In the genomic region with DNA sequence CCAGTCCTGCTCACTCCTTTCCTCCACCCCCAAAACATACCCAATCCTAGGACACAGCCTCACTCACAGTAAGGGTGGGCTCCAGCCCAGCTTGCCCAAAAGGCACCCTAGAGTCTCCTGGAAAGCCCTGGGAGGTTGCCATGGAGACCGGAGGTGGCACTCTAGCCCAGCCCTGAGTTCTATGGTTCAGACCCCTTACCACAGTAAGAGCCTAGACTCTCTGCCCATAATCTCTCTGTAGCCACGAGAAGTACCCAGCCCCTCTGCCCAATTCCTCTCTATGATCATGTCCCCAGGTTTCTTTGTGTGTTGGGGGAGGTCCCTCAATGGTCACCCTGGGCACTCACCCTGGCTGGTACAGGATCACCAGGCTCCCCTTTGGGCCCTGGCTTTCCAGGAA, we compare ENCODE assay signal across 21 cellular contexts. TPM values are rescaled to one million over a fixed set of nuclear protein-coding genes. Genes with fewer than 3 reads are reported as not detected.
DNase-seq lines count a peak whose midpoint lies in the region; ATAC-seq, FAIRE-seq and TF ChIP-seq lines count a peak whose summit lies in the region.
"Had no signal": no experiment of that assay in that cellular context is flagged by ENCODE, and none has a peak within 500 bp of the region (broad histone marks: within the 10 kb centered on the region; RNA-seq: fewer than 3 reads in every experiment).

No MANE protein-coding gene starts in this region.

- H3K79me2 ChIP-seq in H1 (ENCODE audit: control insufficient read depth in 1 of 2, insufficient read depth in 2 of 2, low read length in 2 of 2) (no peaks in the 10 kb centered on the region), neural progenitor cell (ENCODE audit: low read depth) (no peaks in the 10 kb centered on the region)

- POLR2A ChIA-PET in H1 (lab: Charles Lee; ENCODE audit: partially characterized antibody) = interaction anchor here (1.0 to 1.4 kb wide), 3 partner anchors 9 to 69 kb away, joined by 3 read pairs; no protein-coding TSS in a partner anchor

- H3K4me2 ChIP-seq in H1 (ENCODE audit: insufficient read depth in 1 of 2, low read depth in 2 of 2, low read length in 2 of 2) (no peak overlapping the region), neural progenitor cell (peak overlapping the region; percentile 35)

- H3K36me3 ChIP-seq in H1 (ENCODE audit: control insufficient read depth in 2 of 4, insufficient read depth in 4 of 4, low read length in 3 of 4) (no peaks in the 10 kb centered on the region), neural progenitor cell (no peaks in the 10 kb centered on the region)
- H3K36me3 ChIP-seq: HAP-1 had no signal

- H3K23me2 ChIP-seq in H1 (ENCODE audit: low read depth, low read length) = no peaks in the 10 kb centered on the region

- no peak overlapping the region for H3K4ac ChIP-seq in H1 (replicated peaks; ENCODE audit: insufficient read length, low read depth, low read length)

- no peak for TF ChIP-seq POLR2A in H1 (IDR thresholded peaks at IDR 0.05; ENCODE audit: control extremely low read depth in 1 of 2, low read depth in 2 of 2, low read length in 2 of 2)

- H3K4me1 ChIP-seq in H1 (replicated peaks in 1 of 4; ENCODE audit: control insufficient read depth in 3 of 4, insufficient read depth in 4 of 4, low read length in 3 of 4) (peaks cover 0 to 4% (median 0%) of the 10 kb centered on the region in 4 experiments; a peak in 3 of 7 replicates), neural progenitor cell (peaks cover 7% of the 10 kb centered on the region)
- H3K4me1 ChIP-seq: HAP-1, tibial artery had no signal

- no peak for FAIRE-seq in H1 (lab: Jason Lieb, UNC)

- no peak overlapping the region for H4K91ac ChIP-seq in H1 (replicated peaks; ENCODE audit: insufficient read length, low read length)

- H3K9ac ChIP-seq in H1 (replicated peaks in 1 of 4; ENCODE audit: extremely low read depth in 1 of 4, low read depth in 3 of 4, low read length in 3 of 4) (no peak overlapping the region), neural progenitor cell (no peak overlapping the region)

- TF ChIP-seq CTCF in H1 (IDR thresholded peaks at IDR 0.05; ENCODE audit: control extremely low read depth in 1 of 3, insufficient read depth in 1 of 3, low read depth in 1 of 3, low read length in 3 of 3) (no peak), neural progenitor cell (IDR thresholded peaks at IDR 0.05) (no peak)

- TF ChIP-seq RAD21 in H1 (IDR thresholded peaks at IDR 0.05 in 1 of 2, conservative IDR thresholded peaks at IDR 0.05 in 1 of 2; ENCODE audit: low read depth in 2 of 2, low read length in 2 of 2) = no peak

- H3K9me3 ChIP-seq in H1 (ENCODE audit: insufficient read depth in 2 of 2, low read depth in 1 of 2, low read length in 1 of 2) (no peaks in the 10 kb centered on the region), neural progenitor cell (ENCODE audit: low read depth) (no peaks in the 10 kb centered on the region)
- H3K9me3 ChIP-seq: HAP-1, tibial artery had no signal

- H2AK5ac ChIP-seq in H1 (ENCODE audit: low read depth, low read length) = no peak overlapping the region

- H2BK20ac ChIP-seq in H1 (ENCODE audit: low read length) = no peak overlapping the region

- no peak for TF ChIP-seq EP300 in H1 (IDR thresholded peaks at IDR 0.05; ENCODE audit: borderline replicate concordance in 1 of 2, low read depth in 2 of 2, low read length in 2 of 2)

- peaks cover 11% of the 10 kb centered on the region for H3K27me3 Mint-ChIP-seq in neural progenitor cell (ENCODE audit: insufficient read depth, low read depth)

- H3K4me3 Mint-ChIP-seq in neural progenitor cell = no peak overlapping the region
- H3K4me3 Mint-ChIP-seq: activated CD8-positive, alpha-beta T cell treated with anti-CD3 and anti-CD28 coated beads for 36 hours; natural killer cell had no signal

- 71% methylated on average over 2 of the region's 2 CpGs; no CpG with 5 or more reads in 1 of the 2 experiments for WGBS in H1 (ENCODE audit: extremely low coverage in 1 of 2, insufficient coverage in 1 of 2, insufficient read length in 1 of 2, insufficient replicate concordance in 2 of 2, low coverage in 1 of 2, low lambda C conversion rate in 2 of 2, missing lambda C conversion rate in 1 of 2), 2 experiments

- H3K36me3 Mint-ChIP-seq in neural progenitor cell = no peaks in the 10 kb centered on the region
- H3K36me3 Mint-ChIP-seq: natural killer cell had no signal

- ATAC-seq in HG03432 (IDR thresholded peaks at IDR 0.05; ENCODE audit: unreplicated experiment) = no peak
- ATAC-seq: activated CD8-positive, alpha-beta T cell treated with anti-CD3 and anti-CD28 coated beads for 36 hours; natural killer cell had no signal

- CTCF ChIA-PET in H1 (lab: Charles Lee; ENCODE audit: partially characterized antibody) = interaction anchor here (0.5 to 24.1 kb wide), 10 partner anchors 11 to 546 kb away, joined by 3 to 370 read pairs (median 8); a partner anchor contains a TSS

- H3K27me3 ChIP-seq in H1 (replicated peaks in 1 of 4; ENCODE audit: control insufficient read depth in 3 of 4, extremely low read depth in 1 of 4, insufficient read depth in 3 of 4, low read length in 3 of 4) (no peaks in the 10 kb centered on the region), neural progenitor cell (no peaks in the 10 kb centered on the region)
- H3K27me3 ChIP-seq: tibial artery had no signal

- DNase-seq in ELR (ENCODE audit: low read depth) = peak; percentile 14
- peak; percentile 41 for DNase-seq in M059J (ENCODE audit: low read depth)
- no peak for DNase-seq in H1 (ENCODE audit: low read depth in 1 of 2, low spot score in 2 of 2)
- peak; percentile 53 for DNase-seq in neural progenitor cell (ENCODE audit: low spot score)
- no peak for DNase-seq in EL
- no peak for DNase-seq in activated CD4-positive, CD25-positive, alpha-beta regulatory T cell treated with anti-CD3 and anti-CD28 coated beads, Interleukin-2, amount 50 U/mL, for 72 hours
- DNase-seq: activated CD8-positive, alpha-beta T cell treated with anti-CD3 and anti-CD28 coated beads for 36 hours; activated naive CD4-positive, alpha-beta T cell; activated T-cell treated with anti-CD3 and anti-CD28 coated beads, Interleukin-2, amount 50 U/mL, for 1 hour; hippocampal formation; natural killer cell; NCI-H1417 treated with DMSO at 0.1 percent for 48 hours; NCI-H2171 treated with DMSO at 0.1 percent for 48 hours; NCI-H774; stimulated activated CD4-positive, alpha-beta T cell treated with anti-CD3 and anti-CD28 coated beads, Interleukin-2, amount 100 ng/mL, for 24 hours; stimulated activated naive CD4-positive, alpha-beta T cell; tibial artery had no signal

- no peak overlapping the region for H3K27ac ChIP-seq in H1 (ENCODE audit: low read depth, low read length)
- no peak overlapping the region for H3K27ac ChIP-seq in neural progenitor cell
- H3K27ac ChIP-seq: tibial artery had no signal

- H3K18ac ChIP-seq in H1 (ENCODE audit: extremely low read depth, low read length) = no peak overlapping the region

- no peaks in the 10 kb centered on the region for H3K9me3 Mint-ChIP-seq in neural progenitor cell
- H3K9me3 Mint-ChIP-seq: activated CD8-positive, alpha-beta T cell treated with anti-CD3 and anti-CD28 coated beads for 36 hours; natural killer cell had no signal

- H2BK15ac ChIP-seq in H1 (ENCODE audit: low read length) = no peak overlapping the region

- peaks cover 35% of the 10 kb centered on the region for H3K4me1 Mint-ChIP-seq in neural progenitor cell

- no peak overlapping the region for H3K56ac ChIP-seq in H1 (replicated peaks; ENCODE audit: insufficient read length, low read depth, low read length)

- H2AFZ ChIP-seq in H1 (ENCODE audit: low read length) = no peak overlapping the region
- H2AFZ ChIP-seq in neural progenitor cell (replicated peaks) = peak overlapping the region; percentile 82

- peak overlapping the region; percentile 85 for H3K27ac Mint-ChIP-seq in neural progenitor cell
- H3K27ac Mint-ChIP-seq: activated CD8-positive, alpha-beta T cell treated with anti-CD3 and anti-CD28 coated beads for 36 hours; natural killer cell; progenitor cell of endocrine pancreas had no signal

- no peak overlapping the region for H2BK120ac ChIP-seq in H1 (replicated peaks; ENCODE audit: low read depth, low read length)

- no peak overlapping the region for H4K5ac ChIP-seq in H1 (ENCODE audit: insufficient read length, low read depth, low read length)

- 0 out of 2 replicates have a peak overlapping the region, but pooled peaks have one; percentile 35 for H2BK5ac ChIP-seq in H1 (ENCODE audit: low read depth, low read length)

- no peak overlapping the region for H2BK12ac ChIP-seq in H1 (ENCODE audit: low read depth, low read length)

- no peaks in the 10 kb centered on the region for H3F3A ChIP-seq in neural progenitor cell (ENCODE audit: low read depth)

- no peak overlapping the region for H3K23ac ChIP-seq in H1 (ENCODE audit: insufficient read length)

- H3K14ac ChIP-seq in H1 (ENCODE audit: insufficient read length) = no peak overlapping the region

- no peaks in the 10 kb centered on the region for H3K79me1 ChIP-seq in H1 (ENCODE audit: low read depth, low read length)

- H4K20me1 ChIP-seq in H1 (replicated peaks in 1 of 2; ENCODE audit: control insufficient read depth in 1 of 2, insufficient read depth in 2 of 2, low read length in 2 of 2) = no peaks in the 10 kb centered on the region
- H4K20me1 ChIP-seq in neural progenitor cell (ENCODE audit: low read depth) = no peaks in the 10 kb centered on the region

- H4K8ac ChIP-seq in H1 (ENCODE audit: extremely low read depth, insufficient read depth, low read length) = peak overlapping the region; percentile 72; the same call in 1 of the 2 replicates

- H3K4me3 ChIP-seq in H1 (ENCODE audit: extremely low read depth in 1 of 4, insufficient read depth in 2 of 4, low read depth in 3 of 4, low read length in 4 of 4) = no peak overlapping the region
- H3K4me3 ChIP-seq in neural progenitor cell = no peak overlapping the region
- H3K4me3 ChIP-seq: HAP-1, tibial artery had no signal

RNA-seq across cellular contexts. Expression of a gene that starts 14.4 kb away (rescaled TPM):
- 2.0 and 4.0 TPM in 2 replicates for total RNA-seq in M059J (2014; rRNA removed; shearing (Covaris generic))
- 7.9 and 10.5 TPM in 2 replicates for total RNA-seq in H1 (2021; fragmentation: NEBNext Ultra II Directional; extraction: Animal tissue kit (Norgen Biotek cat#: 25700))
- polyA plus RNA-seq in H1 (2011; rRNA removed) = 2.0 and 3.4 TPM in 2 replicates
- polyA plus RNA-seq in H1 (2011; cell fraction: cytosol; rRNA removed) = 4.3 TPM
- polyA plus RNA-seq in H1 (2011; cell fraction: nucleus; rRNA removed) = 31.3 TPM
- 6.8 to 10.8 TPM (median 7.9 TPM) in 4 replicates for polyA plus RNA-seq in H1 (2012, experiment 1 of 2)
- 2.9 TPM for polyA plus RNA-seq in H1 (2012, experiment 2 of 2)
- 4.2 TPM for polyA plus RNA-seq in H1 (2013, experiment 1 of 2)
- 3.6 TPM for polyA plus RNA-seq in H1 (2013, experiment 2 of 2)
- 3.3 and 4.2 TPM in 2 replicates for polyA minus RNA-seq in H1 (2011; rRNA and poly(A)+ RNA removed)
- 6.8 TPM for polyA minus RNA-seq in H1 (2011; cell fraction: cytosol; rRNA and poly(A)+ RNA removed)
- polyA minus RNA-seq in H1 (2011; cell fraction: nucleus; rRNA and poly(A)+ RNA removed) = 8.7 TPM
- total RNA-seq in neural progenitor cell (ENCODE audit: low replicate concordance) = 0.22 and 7.0 TPM in 2 replicates
- total RNA-seq: T-helper 2 cell treated with Interferon-gamma antibody and Interleukin-4, amounts not matched to agents 100 ng/mL and 5 ng/mL, for 36 hours had no signal

RNA-seq across cellular contexts. Expression of a gene that starts 44.7 kb away (rescaled TPM):
- total RNA-seq in M059J (2014; rRNA removed; shearing (Covaris generic)) = 128 and 144 TPM in 2 replicates
- 35.2 and 38.8 TPM in 2 replicates for total RNA-seq in H1 (2021; fragmentation: NEBNext Ultra II Directional; extraction: Animal tissue kit (Norgen Biotek cat#: 25700))
- 61.2 and 69.2 TPM in 2 replicates for polyA plus RNA-seq in H1 (2011; rRNA removed)
- polyA plus RNA-seq in H1 (2011; cell fraction: cytosol; rRNA removed) = 51.1 TPM
- 50.9 TPM for polyA plus RNA-seq in H1 (2011; cell fraction: nucleus; rRNA removed)
- 32.7 to 43.6 TPM (median 41.6 TPM) in 4 replicates for polyA plus RNA-seq in H1 (2012, experiment 1 of 2)
- 65.6 TPM for polyA plus RNA-seq in H1 (2012, experiment 2 of 2)
- polyA plus RNA-seq in H1 (2013, experiment 1 of 2) = 30.8 TPM
- polyA plus RNA-seq in H1 (2013, experiment 2 of 2) = 31.1 TPM
- polyA minus RNA-seq in H1 (2011; rRNA and poly(A)+ RNA removed) = 63.3 and 65.6 TPM in 2 replicates
- polyA minus RNA-seq in H1 (2011; cell fraction: cytosol; rRNA and poly(A)+ RNA removed) = 23.8 TPM
- 28.8 TPM for polyA minus RNA-seq in H1 (2011; cell fraction: nucleus; rRNA and poly(A)+ RNA removed)
- 30.7 and 47.7 TPM in 2 replicates for total RNA-seq in neural progenitor cell (ENCODE audit: low replicate concordance)

Comparison
In these comparisons a context has a peak if more than half of its experiments do, and no peak if none do; other contexts are left out.
1. DNase-seq: peak in ELR (single experiment), M059J (single experiment) and neural progenitor cell (single experiment); none in H1 (0 of 2), EL (single experiment) and activated CD4-positive, CD25-positive, alpha-beta regulatory T cell treated with anti-CD3 and anti-CD28 coated beads, Interleukin-2, amount 50 U/mL, for 72 hours (single experiment).